In genomic region chr19:42420055-42420544, GRCh38 we compare ENCODE assay signal across 9 cellular contexts. TPM values are rescaled to one million over a fixed set of nuclear protein-coding genes. Genes with fewer than 3 reads are reported as not detected.
A peak's percentile ranks its signal among the peaks of the same experiment; 100 is the strongest.
DNase-seq lines count a peak whose midpoint lies in the region; ATAC-seq and TF ChIP-seq lines count a peak whose summit lies in the region.
"Had no signal": no experiment of that assay in that cellular context is flagged by ENCODE, and none has a peak within 500 bp of the region (broad histone marks: within the 10 kb centered on the region; RNA-seq: fewer than 3 reads in every experiment).

No MANE protein-coding gene starts in this region.

- H3K36me3 ChIP-seq in kidney epithelial cell (ENCODE audit: control insufficient read depth, insufficient read depth, low read length): no peaks in the 10 kb centered on the region

- no peak overlapping the region for H3K4me3 ChIP-seq in kidney epithelial cell (ENCODE audit: low read depth, low read length)
- no peak overlapping the region for H3K4me3 ChIP-seq in lower leg skin (ENCODE audit: low read depth, poor library complexity, severe bottlenecking)

- DNase-seq in ELF-1 (ENCODE audit: low read depth, low spot score) (peak; percentile 77), HuH-7 (ENCODE audit: low spot score) (peak; percentile 98), T-helper 2 cell (peak; percentile 55 to 87 (median 71)), amniotic epithelial cell (ENCODE audit: low read depth) (peak; percentile 56), kidney epithelial cell (ENCODE audit: low read depth) (no peak), lower leg skin (ENCODE audit: low spot score in 2 of 2) (no peak)
- peak; percentile 44 for DNase-seq in stimulated activated CD8-positive, alpha-beta memory T cell treated with anti-CD3 and anti-CD28 coated beads, Interleukin-15, amount 100 ng/mL, for 24 hours (ENCODE audit: low read depth)

- H3K27me3 ChIP-seq in kidney epithelial cell (ENCODE audit: control insufficient read depth, insufficient read depth, low read length): peaks cover 14% of the 10 kb centered on the region

- intact Hi-C loops in lower leg skin (cut with DNase I; ENCODE audit: low total_unique reads): no loop called here

- 27 to 49% methylated on average over 10 of the region's 10 CpGs for WGBS in lower leg skin, 2 donors

- TF ChIP-seq POLR2A in lower leg skin (IDR thresholded peaks at IDR 0.05): no peak

- TF ChIP-seq CTCF in kidney epithelial cell (IDR thresholded peaks at IDR 0.05; ENCODE audit: insufficient read depth, low read length, poor library complexity, severe bottlenecking): peak; percentile 65
- TF ChIP-seq CTCF in lower leg skin (IDR thresholded peaks at IDR 0.05): no peak

- no peak for ATAC-seq in GM21360 (IDR thresholded peaks at IDR 0.05; ENCODE audit: unreplicated experiment)

RNA-seq across cellular contexts. Expression of gene LIPE, which starts 7.1 kb away (rescaled TPM):
- total RNA-seq in kidney epithelial cell (3.7 and 7.5 TPM in 2 replicates), lower leg skin (10 to 100 TPM; 20.9 to 96.9 (median 55.9) TPM)

RNA-seq across cellular contexts. Expression of gene CXCL17, which starts 22.6 kb away (rescaled TPM):
- total RNA-seq in kidney epithelial cell (not detected in 2 replicates), lower leg skin (under 1 TPM in 1 of 4 donors, not detected in 3; 0.69 TPM)
- total RNA-seq: activated CD8-positive, alpha-beta memory T cell treated with anti-CD3 and anti-CD28 coated beads for 36 hours had no signal

RNA-seq across cellular contexts. Expression of gene CNFN, which starts 30.0 kb away (rescaled TPM):
- not detected in 2 replicates for total RNA-seq in kidney epithelial cell
- total RNA-seq in lower leg skin: 100 to 1,000 TPM; 359 to 606 (median 493) TPM
- total RNA-seq: activated CD8-positive, alpha-beta memory T cell treated with anti-CD3 and anti-CD28 coated beads for 36 hours had no signal

Comparison
In these comparisons a context has a peak if more than half of its experiments do, and no peak if none do; other contexts are left out.
1. DNase-seq: peak in ELF-1 (single experiment), HuH-7 (single experiment), T-helper 2 cell (5 of 5), amniotic epithelial cell (single experiment) and stimulated activated CD8-positive, alpha-beta memory T cell treated with anti-CD3 and anti-CD28 coated beads, Interleukin-15, amount 100 ng/mL, for 24 hours (single experiment); none in kidney epithelial cell (single experiment) and lower leg skin (0 of 2).
2. RNA of gene CNFN, which starts 30.0 kb away (total RNA-seq): 359 to 606 TPM in lower leg skin; not detected in kidney epithelial cell; every median in the first group is over 100 times any median in the second.